15 cellular contexts compared by ENCODE assay signal in genomic region chr2:106996136-106996769, GRCh38.
DNase-seq lines count a peak whose midpoint lies in the region; ATAC-seq and TF ChIP-seq lines count a peak whose summit lies in the region.
"Had no signal": no experiment of that assay in that cellular context is flagged by ENCODE, and none has a peak within 500 bp of the region (broad histone marks: within the 10 kb centered on the region; RNA-seq: fewer than 3 reads in every experiment).

No MANE protein-coding gene starts in this region.

- TF ChIP-seq CTCF in type B pancreatic cell (conservative IDR thresholded peaks at IDR 0.05) = no peak

- intact Hi-C loops in head of caudate nucleus (cut with DNase I) = no loop called here

- peaks cover 40% of the 10 kb centered on the region for H3K27me3 Mint-ChIP-seq in type B pancreatic cell
- no peaks in the 10 kb centered on the region for H3K27me3 Mint-ChIP-seq in stimulated activated memory B cell treated with anti-CD40 and anti-IgM and Interleukin-4, amounts not matched to agents 10 μg/mL and 1 μg/mL and 100 μg/mL, for 72 hours
- H3K27me3 Mint-ChIP-seq: T-helper 17 cell had no signal

- H3K36me3 Mint-ChIP-seq in type B pancreatic cell = no peaks in the 10 kb centered on the region
- H3K36me3 Mint-ChIP-seq in stimulated activated memory B cell treated with anti-CD40 and anti-IgM and Interleukin-4, amounts not matched to agents 10 μg/mL and 1 μg/mL and 100 μg/mL, for 72 hours = no peaks in the 10 kb centered on the region

- ATAC-seq in stimulated activated memory B cell treated with anti-CD40 and anti-IgM and Interleukin-4, amounts not matched to agents 10 μg/mL and 1 μg/mL and 100 μg/mL, for 72 hours = no peak
- ATAC-seq: activated T-cell treated with anti-CD3 and anti-CD28 coated beads, Interleukin-2, amount 50 U/mL, for 4 hours; lower lobe of right lung; T-helper 17 cell had no signal

- H3K27ac Mint-ChIP-seq in type B pancreatic cell = peak overlapping the region; percentile 20
- no peak overlapping the region for H3K27ac Mint-ChIP-seq in stimulated activated memory B cell treated with anti-CD40 and anti-IgM and Interleukin-4, amounts not matched to agents 10 μg/mL and 1 μg/mL and 100 μg/mL, for 72 hours
- H3K27ac Mint-ChIP-seq: T-helper 17 cell had no signal

- peaks cover 16% of the 10 kb centered on the region for H3K4me1 Mint-ChIP-seq in type B pancreatic cell (ENCODE audit: unreplicated experiment)
- H3K4me1 Mint-ChIP-seq in stimulated activated memory B cell treated with anti-CD40 and anti-IgM and Interleukin-4, amounts not matched to agents 10 μg/mL and 1 μg/mL and 100 μg/mL, for 72 hours = no peaks in the 10 kb centered on the region
- H3K4me1 Mint-ChIP-seq: T-helper 17 cell had no signal

- H3K9me3 Mint-ChIP-seq in type B pancreatic cell = peaks cover 5% of the 10 kb centered on the region
- H3K9me3 Mint-ChIP-seq in stimulated activated memory B cell treated with anti-CD40 and anti-IgM and Interleukin-4, amounts not matched to agents 10 μg/mL and 1 μg/mL and 100 μg/mL, for 72 hours = peaks cover 3% of the 10 kb centered on the region
- H3K9me3 Mint-ChIP-seq: neural crest cell had no signal

- peak overlapping the region; percentile 62 for H3K4me3 Mint-ChIP-seq in type B pancreatic cell
- no peak overlapping the region for H3K4me3 Mint-ChIP-seq in stimulated activated memory B cell treated with anti-CD40 and anti-IgM and Interleukin-4, amounts not matched to agents 10 μg/mL and 1 μg/mL and 100 μg/mL, for 72 hours
- H3K4me3 Mint-ChIP-seq: activated T-cell treated with anti-CD3 and anti-CD28 coated beads, Interleukin-2, amount 50 U/mL, for 4 hours; neural crest cell; T-helper 17 cell had no signal

- peak; percentile 24 to 59 for DNase-seq in NCI-H526 (lab: John Stamatoyannopoulos, UW)
- DNase-seq in NCI-H526 treated with DMSO at 0.1 percent for 48 hours (lab: John Stamatoyannopoulos, UW) = no peak
- peak; percentile 85 for DNase-seq in NCI-H510A treated with DMSO at 0.1 percent for 48 hours (lab: John Stamatoyannopoulos, UW)
- DNase-seq in head of caudate nucleus = peak in 22 of 42 donors; percentile 3 to 54 (median 22)
- DNase-seq in type B pancreatic cell (ENCODE audit: extremely low spot score, unreplicated experiment) = no peak
- no peak for DNase-seq in dermis blood vessel endothelial cell
- no peak for DNase-seq in stimulated activated CD4-positive, alpha-beta T cell treated with anti-CD3 and anti-CD28 coated beads, Interleukin-4, amount 100 ng/mL, for 1 hour
- DNase-seq: activated CD4-positive, alpha-beta T cell treated with anti-CD3 and anti-CD28 coated beads for 4 hours; activated T-cell treated with anti-CD3 and anti-CD28 coated beads, Interleukin-2, amount 50 U/mL, for 4 hours; adrenal gland; lower lobe of right lung; NCI-H1930; T-helper 17 cell had no signal

Comparison
In these comparisons a context has a peak if more than half of its experiments do, and no peak if none do; other contexts are left out.
1. DNase-seq: peak in NCI-H526 (2 of 2), NCI-H510A treated with DMSO at 0.1 percent for 48 hours (single experiment) and head of caudate nucleus (22 of 42); none in NCI-H526 treated with DMSO at 0.1 percent for 48 hours (single experiment), type B pancreatic cell (single experiment), dermis blood vessel endothelial cell (single experiment) and stimulated activated CD4-positive, alpha-beta T cell treated with anti-CD3 and anti-CD28 coated beads, Interleukin-4, amount 100 ng/mL, for 1 hour (single experiment).